In the genomic region with DNA sequence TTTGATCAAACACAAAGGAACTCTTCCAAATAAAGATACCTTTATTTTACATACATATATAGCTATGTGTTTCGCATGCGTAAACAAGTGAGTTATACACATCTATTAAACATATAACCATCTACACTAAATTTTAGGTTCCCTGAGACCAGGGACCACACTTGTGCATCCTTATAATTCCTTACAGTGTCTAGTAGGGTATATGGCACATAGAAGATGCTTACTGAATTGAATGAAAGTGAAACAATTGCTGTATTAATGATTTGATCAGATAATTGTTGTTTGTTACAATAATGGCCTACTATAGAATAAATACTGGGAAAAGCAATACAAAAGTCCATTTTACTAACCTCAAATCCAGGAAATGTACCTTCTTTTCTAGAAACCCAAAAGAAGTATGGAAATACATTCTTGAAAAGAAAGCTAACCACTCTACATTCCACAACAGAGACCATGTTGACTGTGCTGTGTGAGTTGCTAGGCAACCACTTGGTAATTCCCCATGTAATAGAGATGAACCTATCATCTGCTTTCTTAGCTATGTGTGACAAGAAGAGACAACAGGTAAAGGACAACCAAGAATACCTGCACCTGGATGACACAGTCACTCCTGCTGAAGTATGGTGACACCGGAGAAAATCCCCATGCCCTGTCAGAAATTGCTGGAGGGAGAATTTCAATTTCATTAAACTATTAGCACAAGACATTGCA, we compare ENCODE assay signal across 7 cellular contexts. TPM values are rescaled to one million over a fixed set of nuclear protein-coding genes. Genes with fewer than 3 reads are reported as not detected.
DNase-seq lines count a peak whose midpoint lies in the region; FAIRE-seq and TF ChIP-seq lines count a peak whose summit lies in the region.

No MANE protein-coding gene starts in this region.

- H4K5ac ChIP-seq in mesendoderm (ENCODE audit: low read length): no peak overlapping the region

- no peak overlapping the region for H3K9ac ChIP-seq in mesendoderm (ENCODE audit: low read length)
- no peak overlapping the region for H3K9ac ChIP-seq in kidney (ENCODE audit: low read length in 2 of 2)

- H3K4ac ChIP-seq in mesendoderm (ENCODE audit: low read depth, low read length): no peak overlapping the region

- H3K27ac ChIP-seq in mesendoderm (ENCODE audit: low read depth, low read length): peak overlapping the region; percentile 56
- no peak overlapping the region for H3K27ac ChIP-seq in kidney (ENCODE audit: low read depth in 2 of 2, low read length in 2 of 2)

- peaks cover 0 to 4% of the 10 kb centered on the region in 2 donors for H3K9me3 ChIP-seq in kidney (ENCODE audit: control insufficient read depth in 1 of 2, low read length in 2 of 2)

- H3K56ac ChIP-seq in mesendoderm (ENCODE audit: low read length): no peak overlapping the region

- H4K8ac ChIP-seq in mesendoderm (ENCODE audit: low read depth, low read length): no peak overlapping the region

- no peaks in the 10 kb centered on the region for H3K79me2 ChIP-seq in mesendoderm (ENCODE audit: control insufficient read depth, insufficient read depth, low read length)

- H3K36me3 ChIP-seq in mesendoderm (ENCODE audit: control insufficient read depth, insufficient read depth, low read length) (no peaks in the 10 kb centered on the region), kidney (ENCODE audit: control insufficient read depth in 1 of 2, insufficient read depth in 2 of 2, low read length in 2 of 2) (no peaks in the 10 kb centered on the region)

- in situ Hi-C loops in GM13977 (cut with MboI; ENCODE audit: low pct_unique_long_range_greater_than_20kb, low sequenced_read_pairs, unreplicated experiment): no loop called here

- H2BK5ac ChIP-seq in mesendoderm (ENCODE audit: low read length): no peak overlapping the region

- no peak for FAIRE-seq in kidney (lab: Jason Lieb, UNC)

- H2BK120ac ChIP-seq in mesendoderm (ENCODE audit: low read depth, low read length): no peak overlapping the region

- H3K4me1 ChIP-seq in mesendoderm (ENCODE audit: control insufficient read depth, low read depth, low read length) (peaks cover 15% of the 10 kb centered on the region), kidney (ENCODE audit: control insufficient read depth in 1 of 2, insufficient read depth in 1 of 2, low read depth in 1 of 2, low read length in 2 of 2) (peaks cover 0 to 3% of the 10 kb centered on the region in 2 donors)

- TF ChIP-seq CTCF in GM13977 (IDR thresholded peaks at IDR 0.05; ENCODE audit: extremely low read depth, insufficient read depth, missing control alignments): no peak
- no peak for TF ChIP-seq CTCF in kidney (IDR thresholded peaks at IDR 0.05; ENCODE audit: borderline replicate concordance, extremely low read depth, insufficient read depth)

- H3K18ac ChIP-seq in mesendoderm (ENCODE audit: low read length): peak overlapping the region; percentile 45

- no peak overlapping the region for H3K4me2 ChIP-seq in mesendoderm (ENCODE audit: low read length)

- DNase-seq in GM13977 (ENCODE audit: low spot score) (peak; percentile 57), HCEC 1CT (peak; percentile 23), T follicular helper cell (ENCODE audit: low read depth) (peak; percentile 16), mesendoderm (peak; percentile 98), NCI-H2107 treated with DMSO at 0.1 percent for 48 hours (lab: John Stamatoyannopoulos, UW; ENCODE audit: unreplicated experiment) (no peak), kidney (no peak), CD1c-positive myeloid dendritic cell (ENCODE audit: extremely low spot score) (no peak)

- H3K4me3 ChIP-seq in mesendoderm (ENCODE audit: low read length): no peak overlapping the region
- H3K4me3 ChIP-seq in kidney (ENCODE audit: low read length in 2 of 2): no peak overlapping the region

- H2AK5ac ChIP-seq in mesendoderm (ENCODE audit: low read length): no peak overlapping the region

- intact Hi-C loops in kidney (cut with DNase I): no loop called here

- no peak overlapping the region for H2BK15ac ChIP-seq in mesendoderm (replicated peaks; ENCODE audit: low read depth)

- no peaks in the 10 kb centered on the region for H3K79me1 ChIP-seq in mesendoderm (ENCODE audit: low read length)

- no peak overlapping the region for H3K23ac ChIP-seq in mesendoderm (ENCODE audit: low read length)

- H3K27me3 ChIP-seq in mesendoderm (ENCODE audit: insufficient read depth, low read length, poor library complexity): no peaks in the 10 kb centered on the region

- WGBS in mesendoderm (ENCODE audit: extremely low coverage, insufficient coverage, low lambda C conversion rate): 100% methylated on average over 2 of the region's 3 CpGs

RNA-seq across cellular contexts. Expression of a gene that starts 11.9 kb away (rescaled TPM):
- 12.6 TPM for polyA plus RNA-seq in mesendoderm (2013, experiment 1 of 2)
- 13.2 TPM for polyA plus RNA-seq in mesendoderm (2013, experiment 2 of 2)
- 23.5 TPM for total RNA-seq in kidney
- 12.8 TPM for polyA plus RNA-seq in kidney (ENCODE audit: insufficient read depth, low read depth, low replicate concordance)

RNA-seq across cellular contexts. Expression of a gene that starts 55.4 kb away (rescaled TPM):
- polyA plus RNA-seq in mesendoderm (2013, experiment 1 of 2): 9.1 TPM
- 10.0 TPM for polyA plus RNA-seq in mesendoderm (2013, experiment 2 of 2)
- total RNA-seq in kidney: not detected
- polyA plus RNA-seq in kidney (ENCODE audit: insufficient read depth, low read depth, low replicate concordance): not detected

RNA-seq across cellular contexts. Expression of a gene that starts 57.7 kb away (rescaled TPM):
- polyA plus RNA-seq in mesendoderm (2013, experiment 1 of 2): 15.8 TPM
- 15.9 TPM for polyA plus RNA-seq in mesendoderm (2013, experiment 2 of 2)
- total RNA-seq in kidney: 97.1 TPM
- 15.7 TPM for polyA plus RNA-seq in kidney (ENCODE audit: insufficient read depth, low read depth, low replicate concordance)

Comparison
In these comparisons a context has a peak if more than half of its experiments do, and no peak if none do; other contexts are left out.
1. DNase-seq: peak in GM13977 (single experiment), HCEC 1CT (single experiment), T follicular helper cell (single experiment) and mesendoderm (single experiment); none in NCI-H2107 treated with DMSO at 0.1 percent for 48 hours (single experiment), kidney (single experiment) and CD1c-positive myeloid dendritic cell (single experiment).